23 cellular contexts compared by ENCODE assay signal in the genomic region with DNA sequence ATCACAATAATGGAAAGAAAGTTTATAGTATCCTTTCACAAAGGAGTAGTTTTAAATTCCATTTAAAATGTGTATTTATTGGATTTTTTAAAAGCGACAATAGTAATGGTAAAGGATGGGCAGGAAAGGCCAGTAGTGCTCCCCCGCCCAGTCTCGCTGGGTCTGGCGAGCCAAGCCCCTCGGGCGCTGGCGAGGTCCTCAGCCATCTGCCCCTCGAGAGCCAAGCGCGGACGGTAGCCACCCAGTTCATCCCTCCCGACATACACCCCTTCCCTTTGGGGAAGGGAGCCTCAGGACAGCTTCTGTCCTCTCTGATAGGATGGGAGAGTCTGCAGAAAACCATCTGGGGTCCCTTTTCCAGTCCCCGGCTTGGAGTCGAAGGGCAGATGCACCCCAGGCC.
"Had no signal": no experiment of that assay in that cellular context is flagged by ENCODE, and none has a peak within 500 bp of the region (broad histone marks: within the 10 kb centered on the region; RNA-seq: fewer than 3 reads in every experiment).

No MANE protein-coding gene starts in this region.

- ATAC-seq: activated CD4-positive, alpha-beta T cell treated with anti-CD3 and anti-CD28 coated beads for 36 hours; activated CD8-positive, alpha-beta T cell treated with anti-CD3 and anti-CD28 coated beads, Interleukin-2, amount 10 ng/mL, durations not matched to agents 7 days and 5 days; activated T-cell treated with anti-CD3 and anti-CD28 coated beads, Interleukin-2, amount 50 U/mL, for 72 hours; esophagus mucosa had no signal

- H3K36me3 Mint-ChIP-seq: activated naive CD8-positive, alpha-beta T cell had no signal

- H3K27me3 ChIP-seq: brain microvascular endothelial cell had no signal

- DNase-seq: activated CD4-positive, alpha-beta memory T cell treated with anti-CD3 and anti-CD28 coated beads for 36 hours; activated CD4-positive, alpha-beta T cell treated with anti-CD3 and anti-CD28 coated beads for 36 hours; activated CD4-positive, alpha-beta T cell treated with anti-CD3 and anti-CD28 coated beads, Interleukin-2, amount 10 ng/mL, durations not matched to agents 24 days and 14 days; activated CD4-positive, CD25-positive, alpha-beta regulatory T cell; activated CD4-positive, CD25-positive, alpha-beta regulatory T cell treated with anti-CD3 and anti-CD28 coated beads, Interleukin-2, amount 50 U/mL, for 72 hours; activated CD8-positive, alpha-beta T cell treated with anti-CD3 and anti-CD28 coated beads, Interleukin-2, amount 10 ng/mL, durations not matched to agents 7 days and 5 days; activated gamma-delta T cell treated with Interleukin-2 at 50 U/mL for 16 hours; activated naive CD4-positive, alpha-beta T cell treated with anti-CD3 and anti-CD28 coated beads, Interleukin-2, amount 50 U/mL, for 16 hours; activated naive CD4-positive, alpha-beta T cell treated with Interleukin-2 at 50 U/mL for 16 hours; activated T-cell treated with anti-CD3 and anti-CD28 coated beads for 4 hours; activated T-cell treated with anti-CD3 and anti-CD28 coated beads, Interleukin-2, amount 50 U/mL, for 24 hours; activated T-cell treated with anti-CD3 and anti-CD28 coated beads, Interleukin-2, amount 50 U/mL, for 72 hours; amniotic stem cell; anterior cingulate cortex; brain microvascular endothelial cell; cortex of kidney; dermis blood vessel endothelial cell; effector CD4-positive, alpha-beta T cell; foreskin fibroblast; T-helper 1 cell; T-helper 2 cell had no signal

- H3K4me1 Mint-ChIP-seq: activated CD4-positive, alpha-beta T cell treated with anti-CD3 and anti-CD28 coated beads for 36 hours; activated CD4-positive, alpha-beta T cell treated with anti-CD3 and anti-CD28 coated beads, Interleukin-2, amount 10 ng/mL, durations not matched to agents 24 days and 14 days had no signal

- H3K27ac Mint-ChIP-seq: activated CD4-positive, alpha-beta memory T cell treated with anti-CD3 and anti-CD28 coated beads for 36 hours; activated CD4-positive, alpha-beta T cell treated with anti-CD3 and anti-CD28 coated beads for 36 hours; activated CD4-positive, alpha-beta T cell treated with anti-CD3 and anti-CD28 coated beads, Interleukin-2, amount 10 ng/mL, durations not matched to agents 24 days and 14 days; activated CD8-positive, alpha-beta T cell treated with anti-CD3 and anti-CD28 coated beads, Interleukin-2, amount 10 ng/mL, durations not matched to agents 7 days and 5 days; activated naive CD8-positive, alpha-beta T cell; activated T-cell treated with anti-CD3 and anti-CD28 coated beads, Interleukin-2, amount 50 U/mL, for 72 hours had no signal

- H3K4me3 Mint-ChIP-seq: activated CD4-positive, alpha-beta memory T cell treated with anti-CD3 and anti-CD28 coated beads for 36 hours; activated CD4-positive, alpha-beta T cell treated with anti-CD3 and anti-CD28 coated beads for 36 hours; activated CD4-positive, alpha-beta T cell treated with anti-CD3 and anti-CD28 coated beads, Interleukin-2, amount 10 ng/mL, durations not matched to agents 24 days and 14 days; activated CD8-positive, alpha-beta T cell treated with anti-CD3 and anti-CD28 coated beads, Interleukin-2, amount 10 ng/mL, durations not matched to agents 7 days and 5 days; activated naive CD8-positive, alpha-beta T cell; activated T-cell treated with anti-CD3 and anti-CD28 coated beads, Interleukin-2, amount 50 U/mL, for 24 hours; activated T-cell treated with anti-CD3 and anti-CD28 coated beads, Interleukin-2, amount 50 U/mL, for 72 hours had no signal

- H3K9me3 Mint-ChIP-seq: activated CD4-positive, alpha-beta memory T cell treated with anti-CD3 and anti-CD28 coated beads for 36 hours; activated CD4-positive, alpha-beta T cell treated with anti-CD3 and anti-CD28 coated beads, Interleukin-2, amount 10 ng/mL, durations not matched to agents 24 days and 14 days; activated T-cell treated with anti-CD3 and anti-CD28 coated beads, Interleukin-2, amount 50 U/mL, for 24 hours; activated T-cell treated with anti-CD3 and anti-CD28 coated beads, Interleukin-2, amount 50 U/mL, for 72 hours had no signal

- H3K27me3 Mint-ChIP-seq: activated CD4-positive, alpha-beta memory T cell treated with anti-CD3 and anti-CD28 coated beads for 36 hours; activated CD4-positive, alpha-beta T cell treated with anti-CD3 and anti-CD28 coated beads for 36 hours; activated CD4-positive, alpha-beta T cell treated with anti-CD3 and anti-CD28 coated beads, Interleukin-2, amount 10 ng/mL, durations not matched to agents 24 days and 14 days; activated naive CD8-positive, alpha-beta T cell; activated T-cell treated with anti-CD3 and anti-CD28 coated beads, Interleukin-2, amount 50 U/mL, for 24 hours had no signal

- H3K27ac ChIP-seq: brain microvascular endothelial cell had no signal
